ENCODE assay signal across 37 cellular contexts in the genomic region with DNA sequence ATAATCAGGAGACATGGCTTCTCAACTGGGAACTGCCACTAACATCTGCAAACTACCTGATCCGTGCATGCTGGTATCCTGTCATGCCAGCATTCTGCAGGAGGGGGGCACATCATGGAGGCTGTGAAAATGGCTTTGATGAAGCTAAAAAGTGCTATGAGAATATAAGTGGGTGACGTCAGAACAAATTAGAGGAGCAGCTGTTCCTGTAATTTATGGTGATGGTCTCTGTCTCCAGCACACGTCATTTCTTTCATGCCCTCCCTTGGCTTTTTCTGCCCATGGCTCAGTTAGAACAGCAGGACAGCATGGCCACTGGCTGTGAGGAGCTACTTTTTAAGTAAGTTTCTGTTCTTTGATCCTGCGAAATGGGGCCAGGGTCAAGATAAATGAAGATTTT.
"Had no signal": no experiment of that assay in that cellular context is flagged by ENCODE, and none has a peak within 500 bp of the region (broad histone marks: within the 10 kb centered on the region; RNA-seq: fewer than 3 reads in every experiment).

No MANE protein-coding gene starts in this region.

- H3K9me3 Mint-ChIP-seq: activated CD4-positive, alpha-beta memory T cell treated with anti-CD3 and anti-CD28 coated beads for 36 hours; activated CD4-positive, alpha-beta T cell treated with anti-CD3 and anti-CD28 coated beads, Interleukin-2, amount 10 ng/mL, durations not matched to agents 24 days and 14 days; activated naive CD4-positive, alpha-beta T cell treated with anti-CD3 and anti-CD28 coated beads for 36 hours; activated naive CD8-positive, alpha-beta T cell treated with anti-CD3 and anti-CD28 coated beads for 36 hours; activated T-helper 1 cell treated with anti-CD3 and anti-CD28 coated beads, Interleukin-12 subunit alpha, Interleukin-12 subunit beta, Interleukin-2, Interleukin-4 antibody, amounts not matched to agents 30 ng/mL and 10 ng/mL and 1 ng/mL, durations not matched to agents 14 hours and 24 hours and 36 hours; stimulated activated memory B cell treated with anti-CD40 and anti-IgM and Interleukin-4, amounts not matched to agents 10 μg/mL and 1 μg/mL and 100 μg/mL, for 72 hours; stimulated activated naive CD8-positive, alpha-beta T cell treated with anti-CD3 and anti-CD28 coated beads, Interleukin-15, amount 100 ng/mL, for 72 hours; type B pancreatic cell had no signal

- H3K9me3 ChIP-seq: adrenal gland, body of pancreas, colonic mucosa, gastroesophageal sphincter, ovary, sigmoid colon, uterus had no signal

- DNase-seq: activated CD4-positive, alpha-beta memory T cell treated with anti-CD3 and anti-CD28 coated beads for 36 hours; activated CD4-positive, alpha-beta T cell treated with anti-CD3 and anti-CD28 coated beads, Interleukin-2, amount 10 ng/mL, durations not matched to agents 24 days and 14 days; activated CD4-positive, CD25-positive, alpha-beta regulatory T cell treated with anti-CD3 and anti-CD28 coated beads, Interleukin-2, amount 50 U/mL, for 72 hours; activated CD8-positive, alpha-beta memory T cell treated with anti-CD3 and anti-CD28 coated beads, Interleukin-2, amount 50 U/mL, for 4 hours; activated effector memory CD4-positive, alpha-beta T cell treated with anti-CD3 and anti-CD28 coated beads, Interleukin-2, amount 50 U/mL, for 16 hours; activated naive CD4-positive, alpha-beta T cell treated with anti-CD3 and anti-CD28 coated beads for 36 hours; activated naive CD8-positive, alpha-beta T cell treated with anti-CD3 and anti-CD28 coated beads for 36 hours; activated T-cell treated with anti-CD3 and anti-CD28 coated beads, Interleukin-2, amount 50 U/mL, for 1 hour; adrenal gland; aorta; body of pancreas; cerebellar nuclear complex; colonic mucosa; effector CD8-positive, alpha-beta T cell; head of caudate nucleus; hippocampal formation; immature natural killer cell; kidney; left colon; midbrain; naive thymus-derived CD4-positive, alpha-beta T cell; ovary; sigmoid colon; small intestine; stimulated activated CD4-positive, alpha-beta T cell treated with anti-CD3 and anti-CD28 coated beads, Interleukin-1b, Interleukin-23, amount 100 ng/mL, for 48 hours; stimulated activated CD4-positive, alpha-beta T cell treated with anti-CD3 and anti-CD28 coated beads, Interleukin-4, amount 100 ng/mL, for 4 hours; stimulated activated CD8-positive, alpha-beta memory T cell treated with anti-CD3 and anti-CD28 coated beads, Interleukin-4, amount 100 ng/mL, for 48 hours; stimulated activated naive CD8-positive, alpha-beta T cell treated with anti-CD3 and anti-CD28 coated beads, Interleukin-15, amount 100 ng/mL, for 72 hours; substantia nigra; uterus; WERI-Rb-1 had no signal

- H3K27ac ChIP-seq: adrenal gland, body of pancreas, cardiac muscle cell, colonic mucosa, gastroesophageal sphincter, ovary, sigmoid colon, uterus, WERI-Rb-1 had no signal

- H3K4me1 ChIP-seq: body of pancreas, colonic mucosa, gastroesophageal sphincter, sigmoid colon, uterus had no signal

- H3K36me3 ChIP-seq: adrenal gland, cardiac muscle cell, colonic mucosa, gastroesophageal sphincter, ovary, sigmoid colon, uterus, WERI-Rb-1 had no signal

- H3K27ac Mint-ChIP-seq: activated CD4-positive, alpha-beta memory T cell treated with anti-CD3 and anti-CD28 coated beads for 36 hours; activated CD4-positive, alpha-beta T cell treated with anti-CD3 and anti-CD28 coated beads, Interleukin-2, amount 10 ng/mL, durations not matched to agents 24 days and 14 days; activated naive CD4-positive, alpha-beta T cell treated with anti-CD3 and anti-CD28 coated beads for 36 hours; activated naive CD8-positive, alpha-beta T cell treated with anti-CD3 and anti-CD28 coated beads for 36 hours; activated T-helper 1 cell treated with anti-CD3 and anti-CD28 coated beads, Interleukin-12 subunit alpha, Interleukin-12 subunit beta, Interleukin-2, Interleukin-4 antibody, amounts not matched to agents 30 ng/mL and 10 ng/mL and 1 ng/mL, durations not matched to agents 14 hours and 24 hours and 36 hours; immature natural killer cell; naive thymus-derived CD4-positive, alpha-beta T cell; progenitor cell of endocrine pancreas; stimulated activated memory B cell treated with anti-CD40 and anti-IgM and Interleukin-4, amounts not matched to agents 10 μg/mL and 1 μg/mL and 100 μg/mL, for 72 hours; stimulated activated naive CD8-positive, alpha-beta T cell treated with anti-CD3 and anti-CD28 coated beads, Interleukin-15, amount 100 ng/mL, for 72 hours; type B pancreatic cell had no signal

- H3K27me3 ChIP-seq: adrenal gland, body of pancreas, cardiac muscle cell, colonic mucosa, gastroesophageal sphincter, ovary, sigmoid colon, uterus had no signal

- H3K4me3 ChIP-seq: adrenal gland, body of pancreas, cardiac muscle cell, colonic mucosa, gastroesophageal sphincter, ovary, sigmoid colon, uterus had no signal

- H3K4me1 Mint-ChIP-seq: activated CD4-positive, alpha-beta T cell treated with anti-CD3 and anti-CD28 coated beads, Interleukin-2, amount 10 ng/mL, durations not matched to agents 24 days and 14 days; activated naive CD8-positive, alpha-beta T cell treated with anti-CD3 and anti-CD28 coated beads for 36 hours; immature natural killer cell; naive thymus-derived CD4-positive, alpha-beta T cell; stimulated activated memory B cell treated with anti-CD40 and anti-IgM and Interleukin-4, amounts not matched to agents 10 μg/mL and 1 μg/mL and 100 μg/mL, for 72 hours; stimulated activated naive CD8-positive, alpha-beta T cell treated with anti-CD3 and anti-CD28 coated beads, Interleukin-15, amount 100 ng/mL, for 72 hours had no signal

- H3K4me3 Mint-ChIP-seq: activated CD4-positive, alpha-beta memory T cell treated with anti-CD3 and anti-CD28 coated beads for 36 hours; activated CD4-positive, alpha-beta T cell treated with anti-CD3 and anti-CD28 coated beads, Interleukin-2, amount 10 ng/mL, durations not matched to agents 24 days and 14 days; activated naive CD4-positive, alpha-beta T cell treated with anti-CD3 and anti-CD28 coated beads for 36 hours; activated naive CD8-positive, alpha-beta T cell treated with anti-CD3 and anti-CD28 coated beads for 36 hours; activated T-helper 1 cell treated with anti-CD3 and anti-CD28 coated beads, Interleukin-12 subunit alpha, Interleukin-12 subunit beta, Interleukin-2, Interleukin-4 antibody, amounts not matched to agents 30 ng/mL and 10 ng/mL and 1 ng/mL, durations not matched to agents 14 hours and 24 hours and 36 hours; immature natural killer cell; naive thymus-derived CD4-positive, alpha-beta T cell; stimulated activated memory B cell treated with anti-CD40 and anti-IgM and Interleukin-4, amounts not matched to agents 10 μg/mL and 1 μg/mL and 100 μg/mL, for 72 hours; stimulated activated naive CD8-positive, alpha-beta T cell treated with anti-CD3 and anti-CD28 coated beads, Interleukin-15, amount 100 ng/mL, for 72 hours; type B pancreatic cell had no signal

- H3K36me3 Mint-ChIP-seq: activated CD4-positive, alpha-beta memory T cell treated with anti-CD3 and anti-CD28 coated beads for 36 hours; activated naive CD8-positive, alpha-beta T cell treated with anti-CD3 and anti-CD28 coated beads for 36 hours; immature natural killer cell; naive thymus-derived CD4-positive, alpha-beta T cell; stimulated activated memory B cell treated with anti-CD40 and anti-IgM and Interleukin-4, amounts not matched to agents 10 μg/mL and 1 μg/mL and 100 μg/mL, for 72 hours; type B pancreatic cell had no signal

- H3K27me3 Mint-ChIP-seq: activated CD4-positive, alpha-beta memory T cell treated with anti-CD3 and anti-CD28 coated beads for 36 hours; activated CD4-positive, alpha-beta T cell treated with anti-CD3 and anti-CD28 coated beads, Interleukin-2, amount 10 ng/mL, durations not matched to agents 24 days and 14 days; activated naive CD8-positive, alpha-beta T cell treated with anti-CD3 and anti-CD28 coated beads for 36 hours; progenitor cell of endocrine pancreas; stimulated activated memory B cell treated with anti-CD40 and anti-IgM and Interleukin-4, amounts not matched to agents 10 μg/mL and 1 μg/mL and 100 μg/mL, for 72 hours; stimulated activated naive CD8-positive, alpha-beta T cell treated with anti-CD3 and anti-CD28 coated beads, Interleukin-15, amount 100 ng/mL, for 72 hours had no signal
